In genomic region chr1:246923482-246923881, GRCh38 we compare ENCODE assay signal across 1 cellular context.
TF ChIP-seq lines count a peak whose summit lies in the region.

No MANE protein-coding gene starts in this region.

TF ChIP-seq in HepG2, 621 proteins besides CTCF, POLR2A, EP300 and RAD21:
- TF ChIP-seq, protein P1, sequence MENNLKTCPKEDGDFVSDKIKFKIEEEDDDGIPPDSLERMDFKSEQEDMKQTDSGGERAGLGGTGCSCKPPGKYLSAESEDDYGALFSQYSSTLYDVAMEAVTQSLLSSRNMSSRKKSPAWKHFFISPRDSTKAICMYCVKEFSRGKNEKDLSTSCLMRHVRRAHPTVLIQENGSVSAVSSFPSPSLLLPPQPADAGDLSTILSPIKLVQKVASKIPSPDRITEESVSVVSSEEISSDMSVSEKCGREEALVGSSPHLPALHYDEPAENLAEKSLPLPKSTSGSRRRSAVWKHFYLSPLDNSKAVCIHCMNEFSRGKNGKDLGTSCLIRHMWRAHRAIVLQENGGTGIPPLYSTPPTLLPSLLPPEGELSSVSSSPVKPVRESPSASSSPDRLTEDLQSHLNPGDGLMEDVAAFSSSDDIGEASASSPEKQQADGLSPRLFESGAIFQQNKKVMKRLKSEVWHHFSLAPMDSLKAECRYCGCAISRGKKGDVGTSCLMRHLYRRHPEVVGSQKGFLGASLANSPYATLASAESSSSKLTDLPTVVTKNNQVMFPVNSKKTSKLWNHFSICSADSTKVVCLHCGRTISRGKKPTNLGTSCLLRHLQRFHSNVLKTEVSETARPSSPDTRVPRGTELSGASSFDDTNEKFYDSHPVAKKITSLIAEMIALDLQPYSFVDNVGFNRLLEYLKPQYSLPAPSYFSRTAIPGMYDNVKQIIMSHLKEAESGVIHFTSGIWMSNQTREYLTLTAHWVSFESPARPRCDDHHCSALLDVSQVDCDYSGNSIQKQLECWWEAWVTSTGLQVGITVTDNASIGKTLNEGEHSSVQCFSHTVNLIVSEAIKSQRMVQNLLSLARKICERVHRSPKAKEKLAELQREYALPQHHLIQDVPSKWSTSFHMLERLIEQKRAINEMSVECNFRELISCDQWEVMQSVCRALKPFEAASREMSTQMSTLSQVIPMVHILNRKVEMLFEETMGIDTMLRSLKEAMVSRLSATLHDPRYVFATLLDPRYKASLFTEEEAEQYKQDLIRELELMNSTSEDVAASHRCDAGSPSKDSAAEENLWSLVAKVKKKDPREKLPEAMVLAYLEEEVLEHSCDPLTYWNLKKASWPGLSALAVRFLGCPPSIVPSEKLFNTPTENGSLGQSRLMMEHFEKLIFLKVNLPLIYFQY (CRISPR knock-in tag; IDR thresholded peaks at IDR 0.05; ENCODE audit: borderline replicate concordance): no peak
- TF ChIP-seq MNT (IDR thresholded peaks at IDR 0.05): peak; percentile 13; the same call in 1 of the 2 replicates
